ENCODE assay signal across 17 cellular contexts in the genomic region with DNA sequence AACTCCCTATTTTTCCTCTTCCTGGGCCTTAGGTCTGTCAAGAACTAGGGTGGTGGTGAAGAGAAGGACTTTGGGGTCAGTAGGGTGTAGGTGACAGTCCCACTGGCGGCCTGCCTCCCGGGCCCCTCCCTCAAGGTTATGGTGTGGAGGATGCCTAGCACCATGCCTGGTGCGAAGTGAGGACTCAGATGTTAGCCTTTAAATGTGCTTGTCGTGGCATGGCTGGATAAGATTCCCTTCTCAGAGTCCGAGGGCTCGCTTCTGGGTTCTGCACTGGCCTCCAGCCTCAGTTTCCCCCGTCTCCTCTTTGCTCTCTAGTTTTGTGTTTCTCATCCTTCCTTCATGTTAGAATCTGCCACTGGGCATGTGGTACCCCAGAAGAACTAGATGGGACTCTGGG. TPM values are rescaled to one million over a fixed set of nuclear protein-coding genes. Genes with fewer than 3 reads are reported as not detected.
A peak's percentile ranks its signal among the peaks of the same experiment; 100 is the strongest.
DNase-seq lines count a peak whose midpoint lies in the region; ATAC-seq and TF ChIP-seq lines count a peak whose summit lies in the region.
"Had no signal": no experiment of that assay in that cellular context is flagged by ENCODE, and none has a peak within 500 bp of the region (broad histone marks: within the 10 kb centered on the region; RNA-seq: fewer than 3 reads in every experiment).

No MANE protein-coding gene starts in this region.

- H3K9ac ChIP-seq in mammary epithelial cell (ENCODE audit: insufficient read depth, low read length) = no peak overlapping the region
- H3K9ac ChIP-seq in subcutaneous abdominal adipose tissue (ENCODE audit: low read length in 5 of 5) = peak overlapping the region in 1 of 5 donors; percentile 7

- no peak for TF ChIP-seq CTCF in MCF 10A (IDR thresholded peaks at IDR 0.05; ENCODE audit: unreplicated experiment)
- TF ChIP-seq CTCF in mammary epithelial cell (conservative IDR thresholded peaks at IDR 0.05 in 1 of 2, IDR thresholded peaks at IDR 0.05 in 1 of 2; ENCODE audit: extremely low read depth in 1 of 2, insufficient read depth in 1 of 2, low read depth in 1 of 2, low read length in 2 of 2) = no peak
- no peak for TF ChIP-seq CTCF in activated B cell treated with CpG ODN at 0.5 μM for 24 hours (IDR thresholded peaks at IDR 0.05)
- TF ChIP-seq CTCF in hepatocyte (IDR thresholded peaks at IDR 0.05; ENCODE audit: poor library complexity) = no peak

- no peaks in the 10 kb centered on the region for H3K27me3 ChIP-seq in mammary epithelial cell (ENCODE audit: insufficient read depth, low read length)
- H3K27me3 ChIP-seq in subcutaneous abdominal adipose tissue (ENCODE audit: control insufficient read depth in 5 of 5, insufficient read depth in 4 of 5, low read length in 5 of 5) = no peaks in the 10 kb centered on the region
- H3K27me3 ChIP-seq in hepatocyte = no peaks in the 10 kb centered on the region
- H3K27me3 ChIP-seq: adrenal gland, heart left ventricle had no signal

- H3K4me2 ChIP-seq in mammary epithelial cell (ENCODE audit: insufficient read depth, low read depth, low read length) (no peak overlapping the region), hepatocyte (no peak overlapping the region)

- DNase-seq in MCF 10A (ENCODE audit: unreplicated experiment) (no peak), mammary epithelial cell (no peak), activated B cell treated with CpG ODN at 0.5 μM for 24 hours (no peak), mesenteric fat pad (ENCODE audit: low spot score) (peak; percentile 80), kidney tubule cell (ENCODE audit: low spot score) (no peak), hepatocyte (ENCODE audit: low spot score) (no peak)
- DNase-seq: activated T-cell treated with anti-CD3 and anti-CD28 coated beads for 4 hours; cerebellar nuclear complex; NCI-H345; retina; stimulated activated CD4-positive, alpha-beta T cell treated with anti-CD3 and anti-CD28 coated beads, Interleukin-4, amount 100 ng/mL, for 4 hours had no signal

- H4K20me1 ChIP-seq in mammary epithelial cell (ENCODE audit: insufficient read depth, low read length) (no peaks in the 10 kb centered on the region), hepatocyte (ENCODE audit: insufficient read depth, poor library complexity, severe bottlenecking) (peaks cover 59% of the 10 kb centered on the region)

- H3K27ac ChIP-seq in mammary epithelial cell (ENCODE audit: insufficient read depth, low read depth, low read length) = no peak overlapping the region
- peak overlapping the region; percentile 10 for H3K27ac ChIP-seq in subcutaneous abdominal adipose tissue (ENCODE audit: low read depth, low read length)
- H3K27ac ChIP-seq in hepatocyte = no peak overlapping the region
- H3K27ac ChIP-seq: adrenal gland, heart left ventricle had no signal

- H3K4me3 Mint-ChIP-seq in MCF 10A (ENCODE audit: unreplicated experiment) = no peak overlapping the region
- no peak overlapping the region for H3K4me3 Mint-ChIP-seq in activated B cell treated with CpG ODN at 0.5 μM for 24 hours
- H3K4me3 Mint-ChIP-seq: naive thymus-derived CD8-positive, alpha-beta T cell had no signal

- in situ Hi-C loops in mammary epithelial cell (cut with MboI; ENCODE audit: low sequenced_read_pairs in 2 of 2) = no loop called here

- H2AFZ ChIP-seq in mammary epithelial cell (ENCODE audit: low read depth, low read length) (no peak overlapping the region), hepatocyte (no peak overlapping the region)

- intact Hi-C loops in MCF 10A (cut with micrococcal nuclease) (no loop called here), mammary epithelial cell (cut with micrococcal nuclease) (no loop called here), activated B cell treated with CpG ODN at 0.5 μM for 24 hours (cut with micrococcal nuclease) (no loop called here)

- H3K9me3 ChIP-seq in mammary epithelial cell (replicated peaks; ENCODE audit: insufficient read depth, low read length) (no peaks in the 10 kb centered on the region), subcutaneous abdominal adipose tissue (ENCODE audit: control insufficient read depth in 5 of 5, low read length in 5 of 5) (no peaks in the 10 kb centered on the region), hepatocyte (ENCODE audit: low read depth) (no peaks in the 10 kb centered on the region)
- H3K9me3 ChIP-seq: adrenal gland, HAP-1, heart left ventricle had no signal

- BruUV-seq in MCF 10A (replicated peaks; lab: Mats Ljungman, UMichigan) = no TSS peak
- no TSS peak for BruUV-seq in mammary epithelial cell (replicated peaks; lab: Mats Ljungman, UMichigan)

- H3K4me1 ChIP-seq in mammary epithelial cell (ENCODE audit: insufficient read depth, low read length) (peaks cover 34% of the 10 kb centered on the region), subcutaneous abdominal adipose tissue (ENCODE audit: control insufficient read depth in 5 of 5, insufficient read depth in 5 of 5, low read length in 5 of 5) (peaks cover 9 to 35% (median 27%) of the 10 kb centered on the region in 5 donors), hepatocyte (ENCODE audit: insufficient read depth) (peaks cover 9% of the 10 kb centered on the region)

- ATAC-seq in activated B cell treated with CpG ODN at 0.5 μM for 24 hours (ENCODE audit: low read depth) = no peak
- ATAC-seq in GM18870 (IDR thresholded peaks at IDR 0.05; ENCODE audit: unreplicated experiment) = no peak
- ATAC-seq: naive thymus-derived CD8-positive, alpha-beta T cell had no signal

- CTCF ChIA-PET in MCF 10A (lab: Yijun Ruan, JAX) = no interaction called here
- CTCF ChIA-PET in mammary epithelial cell (lab: Charles Lee; ENCODE audit: low non-redundant PET) = no interaction called here
- CTCF ChIA-PET in activated B cell treated with CpG ODN at 0.5 μM for 24 hours (lab: Charles Lee) = interaction anchor here (1.5 kb wide), 1 partner anchor 11 kb away, joined by 5 read pairs; no protein-coding TSS in a partner anchor

- no peaks in the 10 kb centered on the region for H3K27me3 Mint-ChIP-seq in MCF 10A (ENCODE audit: insufficient read depth, unreplicated experiment)
- H3K27me3 Mint-ChIP-seq in activated B cell treated with CpG ODN at 0.5 μM for 24 hours = no peaks in the 10 kb centered on the region
- H3K27me3 Mint-ChIP-seq: naive thymus-derived CD8-positive, alpha-beta T cell had no signal

- H3K36me3 ChIP-seq in mammary epithelial cell (ENCODE audit: insufficient read depth, low read length) (peaks cover 9% of the 10 kb centered on the region), subcutaneous abdominal adipose tissue (ENCODE audit: control insufficient read depth in 5 of 5, insufficient read depth in 5 of 5, low read length in 5 of 5) (peaks cover 6 to 31% (median 16%) of the 10 kb centered on the region in 5 donors), hepatocyte (replicated peaks; ENCODE audit: insufficient read depth, low read depth) (no peaks in the 10 kb centered on the region)

- POLR2A ChIA-PET in MCF 10A (lab: Yijun Ruan, JAX) (no interaction called here), activated B cell treated with CpG ODN at 0.5 μM for 24 hours (lab: Charles Lee) (interaction anchor here (3.2 kb wide), 1 partner anchor 32 kb away, joined by 12 read pairs; the partner anchor contains the start of gene HAPSTR1)

- H3K27ac Mint-ChIP-seq in MCF 10A (ENCODE audit: low read depth, unreplicated experiment) (peak overlapping the region; percentile 16), activated B cell treated with CpG ODN at 0.5 μM for 24 hours (peak overlapping the region; percentile 84)

- H3K9me3 Mint-ChIP-seq in MCF 10A (ENCODE audit: unreplicated experiment) (no peaks in the 10 kb centered on the region), activated B cell treated with CpG ODN at 0.5 μM for 24 hours (no peaks in the 10 kb centered on the region)
- H3K9me3 Mint-ChIP-seq: naive thymus-derived CD8-positive, alpha-beta T cell had no signal

- dilution Hi-C loops in mammary epithelial cell (cut with HindIII; ENCODE audit: low sequenced_read_pairs) = no loop called here

- H3K9me2 ChIP-seq in hepatocyte (replicated peaks; ENCODE audit: insufficient read depth) = no peaks in the 10 kb centered on the region

- peaks cover 12% of the 10 kb centered on the region for H3K4me1 Mint-ChIP-seq in MCF 10A (ENCODE audit: insufficient read depth, unreplicated experiment)
- peaks cover 73% of the 10 kb centered on the region for H3K4me1 Mint-ChIP-seq in activated B cell treated with CpG ODN at 0.5 μM for 24 hours

- WGBS in mammary epithelial cell (ENCODE audit: low coverage, missing lambda C conversion rate) = 100% methylated on average over 4 of the region's 7 CpGs
- WGBS in hepatocyte (ENCODE audit: low lambda C conversion rate, missing lambda C conversion rate) = 97% methylated on average over 7 of the region's 7 CpGs

- H3K79me2 ChIP-seq in mammary epithelial cell (ENCODE audit: insufficient read depth, low read length) (peaks cover 75% of the 10 kb centered on the region), hepatocyte (peaks cover 49% of the 10 kb centered on the region)

- H3K36me3 Mint-ChIP-seq in MCF 10A (ENCODE audit: insufficient read depth, unreplicated experiment) = peaks cover 62% of the 10 kb centered on the region
- H3K36me3 Mint-ChIP-seq in activated B cell treated with CpG ODN at 0.5 μM for 24 hours (ENCODE audit: low read depth) = peaks cover 42% of the 10 kb centered on the region

- H3K4me3 ChIP-seq in mammary epithelial cell (replicated peaks in 1 of 3; ENCODE audit: insufficient read depth in 1 of 3, low read depth in 2 of 3, low read length in 3 of 3) (no peak overlapping the region), subcutaneous abdominal adipose tissue (ENCODE audit: low read depth in 1 of 5, low read length in 5 of 5) (no peak overlapping the region), hepatocyte (no peak overlapping the region)
- H3K4me3 ChIP-seq: adrenal gland, HAP-1, heart left ventricle had no signal

RNA-seq across cellular contexts. Expression of gene HAPSTR1, which starts 32.0 kb away (rescaled TPM):
- total RNA-seq in MCF 10A (2022) (87.4 and 88.9 TPM in 2 replicates), mammary epithelial cell (100 to 1,000 TPM in 1 of 2 donors, 10 to 100 TPM in 1; 92.6 to 124 TPM), activated B cell treated with CpG ODN at 0.5 μM for 24 hours (77.0 and 85.6 TPM in 2 replicates), mesenteric fat pad (57.7 TPM), hepatocyte (58.4 and 69.0 TPM in 2 replicates)
- polyA plus RNA-seq in mammary epithelial cell (21.6 TPM), hepatocyte (20.2 and 21.4 TPM in 2 replicates)
- 84.4 TPM for polyA minus RNA-seq in mammary epithelial cell
